ENCODE assay signal across 10 cellular contexts in the genomic region with DNA sequence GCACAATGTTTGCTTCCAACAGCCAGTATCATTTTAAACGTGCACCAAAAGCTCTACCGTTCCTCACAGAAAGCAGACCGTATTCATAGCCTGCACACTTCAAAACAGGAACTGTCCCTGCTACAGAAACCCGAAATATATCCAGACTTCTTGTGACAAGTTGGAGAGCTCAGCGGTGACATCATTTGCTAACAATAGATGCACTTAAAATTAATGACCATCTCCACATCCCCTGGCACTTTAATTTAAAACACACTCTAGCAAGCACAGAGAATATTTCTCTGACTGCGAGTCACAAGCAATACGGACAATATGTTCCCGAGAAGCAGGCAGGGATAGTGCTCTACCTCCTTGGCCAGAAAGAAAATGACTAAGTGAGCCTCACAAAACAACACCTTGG. TPM values are rescaled to one million over a fixed set of nuclear protein-coding genes. Genes with fewer than 3 reads are reported as not detected.
DNase-seq lines count a peak whose midpoint lies in the region; ATAC-seq and TF ChIP-seq lines count a peak whose summit lies in the region.
"Had no signal": no experiment of that assay in that cellular context is flagged by ENCODE, and none has a peak within 500 bp of the region (broad histone marks: within the 10 kb centered on the region; RNA-seq: fewer than 3 reads in every experiment).

No MANE protein-coding gene starts in this region.

- no peaks in the 10 kb centered on the region for H3K27me3 ChIP-seq in ovary

- TF ChIP-seq EP300 in ovary (IDR thresholded peaks at IDR 0.05): no peak

- no peaks in the 10 kb centered on the region for H3K36me3 Mint-ChIP-seq in activated CD4-positive, alpha-beta T cell treated with anti-CD3 and anti-CD28 coated beads, Interleukin-2, amount 10 ng/mL, durations not matched to agents 24 days and 14 days (ENCODE audit: low read depth)
- H3K36me3 Mint-ChIP-seq in dendritic cell treated with granulocyte-macrophage colony-stimulating factor and Interleukin-4, amounts not matched to agents 40 ng/mL and 50 ng/mL, for 4 days (ENCODE audit: low read depth): no peaks in the 10 kb centered on the region

- WGBS in ovary, 3 donors: 49 to 57% (median 55%) methylated on average over 8 of the region's 8 CpGs

- no peak for TF ChIP-seq POLR2A in ovary (IDR thresholded peaks at IDR 0.05)

- peaks cover 12% of the 10 kb centered on the region for H3K4me1 Mint-ChIP-seq in activated CD4-positive, alpha-beta T cell treated with anti-CD3 and anti-CD28 coated beads, Interleukin-2, amount 10 ng/mL, durations not matched to agents 24 days and 14 days
- H3K4me1 Mint-ChIP-seq in dendritic cell treated with granulocyte-macrophage colony-stimulating factor and Interleukin-4, amounts not matched to agents 40 ng/mL and 50 ng/mL, for 4 days (ENCODE audit: low read depth): peaks cover 10% of the 10 kb centered on the region

- peak; percentile 59 for DNase-seq in activated CD4-positive, alpha-beta T cell treated with anti-CD3 and anti-CD28 coated beads, Interleukin-2, amount 10 ng/mL, durations not matched to agents 24 days and 14 days
- DNase-seq in activated CD4-positive, alpha-beta T cell treated with anti-CD3 and anti-CD28 coated beads, Interleukin-2, amount 50 U/mL, for 1 hour: no peak
- DNase-seq in NCI-H748 treated with DMSO at 0.1 percent for 48 hours (lab: John Stamatoyannopoulos, UW) (peak; percentile 11), sciatic nerve (ENCODE audit: low spot score) (no peak), GM10266 (ENCODE audit: extremely low spot score) (no peak), ovary (no peak)
- DNase-seq in activated naive CD4-positive, alpha-beta T cell treated with anti-CD3 and anti-CD28 coated beads, Interleukin-2, amount 50 U/mL, for 16 hours: no peak
- DNase-seq: DND-41 had no signal

- intact Hi-C loops in activated CD4-positive, alpha-beta T cell treated with anti-CD3 and anti-CD28 coated beads, Interleukin-2, amount 10 ng/mL, durations not matched to agents 24 days and 14 days (cut with micrococcal nuclease): loop anchor here (10.0 kb wide), 2 partner anchors 215 to 285 kb away; no protein-coding TSS in a partner anchor
- intact Hi-C loops in dendritic cell treated with granulocyte-macrophage colony-stimulating factor and Interleukin-4, amounts not matched to agents 40 ng/mL and 50 ng/mL, for 4 days (cut with micrococcal nuclease): no loop called here
- intact Hi-C loops in sciatic nerve (cut with DNase I) (no loop called here), ovary (cut with DNase I) (no loop called here)

- no peaks in the 10 kb centered on the region for H3K4me1 ChIP-seq in ovary (ENCODE audit: insufficient read depth)

- no peak for TF ChIP-seq CTCF in GM10266 (IDR thresholded peaks at IDR 0.05; ENCODE audit: control insufficient read depth, insufficient read depth, low read depth, missing control alignments)
- TF ChIP-seq CTCF in ovary (IDR thresholded peaks at IDR 0.05): no peak

- no peak overlapping the region for H3K4me3 ChIP-seq in ovary

- no peaks in the 10 kb centered on the region for H3K27me3 Mint-ChIP-seq in activated CD4-positive, alpha-beta T cell treated with anti-CD3 and anti-CD28 coated beads, Interleukin-2, amount 10 ng/mL, durations not matched to agents 24 days and 14 days
- H3K27me3 Mint-ChIP-seq in dendritic cell treated with granulocyte-macrophage colony-stimulating factor and Interleukin-4, amounts not matched to agents 40 ng/mL and 50 ng/mL, for 4 days: peaks cover 5% of the 10 kb centered on the region

- no peaks in the 10 kb centered on the region for H3K9me3 ChIP-seq in ovary

- H3K36me3 ChIP-seq in ovary: no peaks in the 10 kb centered on the region

- peak overlapping the region; percentile 62 for H3K27ac Mint-ChIP-seq in activated CD4-positive, alpha-beta T cell treated with anti-CD3 and anti-CD28 coated beads, Interleukin-2, amount 10 ng/mL, durations not matched to agents 24 days and 14 days
- no peak overlapping the region for H3K27ac Mint-ChIP-seq in dendritic cell treated with granulocyte-macrophage colony-stimulating factor and Interleukin-4, amounts not matched to agents 40 ng/mL and 50 ng/mL, for 4 days

- H3K4me3 Mint-ChIP-seq in activated CD4-positive, alpha-beta T cell treated with anti-CD3 and anti-CD28 coated beads, Interleukin-2, amount 10 ng/mL, durations not matched to agents 24 days and 14 days: peak overlapping the region; percentile 59
- H3K4me3 Mint-ChIP-seq in dendritic cell treated with granulocyte-macrophage colony-stimulating factor and Interleukin-4, amounts not matched to agents 40 ng/mL and 50 ng/mL, for 4 days: peak overlapping the region; percentile 20

- no peak overlapping the region for H3K27ac ChIP-seq in ovary

- H3K9me3 Mint-ChIP-seq in activated CD4-positive, alpha-beta T cell treated with anti-CD3 and anti-CD28 coated beads, Interleukin-2, amount 10 ng/mL, durations not matched to agents 24 days and 14 days: no peaks in the 10 kb centered on the region
- no peaks in the 10 kb centered on the region for H3K9me3 Mint-ChIP-seq in dendritic cell treated with granulocyte-macrophage colony-stimulating factor and Interleukin-4, amounts not matched to agents 40 ng/mL and 50 ng/mL, for 4 days

- peak; percentile 27 for ATAC-seq in sciatic nerve

RNA-seq across cellular contexts. Expression of gene NYX, which starts 2.5 kb away (rescaled TPM):
- not detected in 2 replicates for total RNA-seq in activated CD4-positive, alpha-beta T cell treated with anti-CD3 and anti-CD28 coated beads, Interleukin-2, amount 10 ng/mL, durations not matched to agents 24 days and 14 days
- not detected for total RNA-seq in sciatic nerve
- total RNA-seq in ovary: not detected
- not detected for polyA plus RNA-seq in ovary
- total RNA-seq: T-helper 2 cell treated with Interferon-gamma antibody and Interleukin-4, amounts not matched to agents 100 ng/mL and 5 ng/mL, for 36 hours had no signal

Comparison
In these comparisons a context has a peak if more than half of its experiments do, and no peak if none do; other contexts are left out.
1. DNase-seq: peak in activated CD4-positive, alpha-beta T cell treated with anti-CD3 and anti-CD28 coated beads, Interleukin-2, amount 10 ng/mL, durations not matched to agents 24 days and 14 days (single experiment) and NCI-H748 treated with DMSO at 0.1 percent for 48 hours (single experiment); none in activated CD4-positive, alpha-beta T cell treated with anti-CD3 and anti-CD28 coated beads, Interleukin-2, amount 50 U/mL, for 1 hour (single experiment), sciatic nerve (single experiment), GM10266 (single experiment), activated naive CD4-positive, alpha-beta T cell treated with anti-CD3 and anti-CD28 coated beads, Interleukin-2, amount 50 U/mL, for 16 hours (single experiment) and ovary (0 of 5).